In the genomic region with DNA sequence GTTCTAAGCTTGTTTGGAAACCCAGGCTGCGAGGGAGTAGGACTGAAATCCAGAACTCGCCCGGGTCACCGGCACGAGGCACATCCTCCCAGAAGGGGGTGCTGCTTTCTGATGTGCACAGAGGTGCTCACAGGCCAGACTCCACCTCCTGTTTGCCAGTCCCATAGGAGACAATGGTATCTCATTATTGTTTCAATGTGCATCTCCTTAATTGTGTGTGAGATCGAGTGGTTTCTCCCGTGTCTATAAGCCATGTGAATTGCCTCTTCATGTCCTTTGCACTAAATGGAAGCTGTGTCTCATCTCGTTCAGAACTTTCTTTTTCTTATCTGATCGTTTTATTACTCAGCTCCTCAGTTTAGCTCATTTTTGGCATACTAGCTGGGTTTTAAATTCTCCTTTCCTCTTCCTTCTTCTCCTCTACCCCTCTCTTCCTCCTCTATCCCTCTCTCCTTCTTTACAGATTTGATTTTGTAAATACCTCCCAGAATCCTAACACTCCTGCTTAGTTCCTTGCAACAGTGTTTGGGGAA, we compare ENCODE assay signal across 8 cellular contexts. TPM values are rescaled to one million over a fixed set of nuclear protein-coding genes. Genes with fewer than 3 reads are reported as not detected.
DNase-seq lines count a peak whose midpoint lies in the region; ATAC-seq and TF ChIP-seq lines count a peak whose summit lies in the region.

No MANE protein-coding gene starts in this region.

- H3K36me3 ChIP-seq in BLaER1 treated with 17β-estradiol and CSF1 and Interleukin-3, amounts not matched to agents 10 nM and 100 nM: no peaks in the 10 kb centered on the region
- H3K36me3 ChIP-seq in MM.1S (replicated peaks; ENCODE audit: insufficient read depth, low read length) (no peaks in the 10 kb centered on the region), right lobe of liver (no peaks in the 10 kb centered on the region)

- WGBS in right lobe of liver (ENCODE audit: insufficient coverage, low coverage, low lambda C conversion rate, missing lambda C conversion rate): 4% methylated on average over 9 of the region's 9 CpGs

- no peaks in the 10 kb centered on the region for H4K20me1 ChIP-seq in BLaER1 treated with 17β-estradiol and CSF1 and Interleukin-3, amounts not matched to agents 10 nM and 100 nM
- no peaks in the 10 kb centered on the region for H4K20me1 ChIP-seq in MM.1S (ENCODE audit: insufficient read depth, low read length)

- H2AFZ ChIP-seq in MM.1S (ENCODE audit: low read length): no peak overlapping the region

- no peaks in the 10 kb centered on the region for H3K9me2 ChIP-seq in MM.1S (replicated peaks; ENCODE audit: insufficient read depth, low read length)

- H3K27ac ChIP-seq in BLaER1 treated with 17β-estradiol and CSF1 and Interleukin-3, amounts not matched to agents 10 nM and 100 nM: no peak overlapping the region
- H3K27ac ChIP-seq in MM.1S (ENCODE audit: low read length) (no peak overlapping the region), right lobe of liver (no peak overlapping the region)

- H3K4me3 ChIP-seq in BLaER1 treated with 17β-estradiol and CSF1 and Interleukin-3, amounts not matched to agents 10 nM and 100 nM: no peak overlapping the region
- H3K4me3 ChIP-seq in MM.1S (ENCODE audit: low read length): no peak overlapping the region
- H3K4me3 ChIP-seq in cardiac fibroblast (replicated peaks in 1 of 2; ENCODE audit: low read depth in 2 of 2, low read length in 2 of 2): no peak overlapping the region
- H3K4me3 ChIP-seq in right lobe of liver: no peak overlapping the region

- no peaks in the 10 kb centered on the region for H3F3A ChIP-seq in MM.1S (ENCODE audit: insufficient read depth, low read length)

- H3K27me3 ChIP-seq in BLaER1 treated with 17β-estradiol and CSF1 and Interleukin-3, amounts not matched to agents 10 nM and 100 nM: no peaks in the 10 kb centered on the region
- H3K27me3 ChIP-seq in MM.1S (replicated peaks; ENCODE audit: insufficient read depth, low read length) (no peaks in the 10 kb centered on the region), right lobe of liver (no peaks in the 10 kb centered on the region)

- peaks cover 30 to 62% (median 56%) of the 10 kb centered on the region in 10 experiments for H3K4me1 ChIP-seq in BLaER1 treated with 17β-estradiol and CSF1 and Interleukin-3, amounts not matched to agents 10 nM and 100 nM
- H3K4me1 ChIP-seq in MM.1S (ENCODE audit: low read length) (no peaks in the 10 kb centered on the region; the same call in 1 of the 2 replicates), right lobe of liver (no peaks in the 10 kb centered on the region)

- 0 out of 22 replicates have a peak overlapping the region, but pooled peaks of 1 of the 11 experiments have one; percentile 9 for H3K9ac ChIP-seq in BLaER1 treated with 17β-estradiol and CSF1 and Interleukin-3, amounts not matched to agents 10 nM and 100 nM
- H3K9ac ChIP-seq in MM.1S (ENCODE audit: low read length): no peak overlapping the region

- no peaks in the 10 kb centered on the region for H3K9me3 ChIP-seq in BLaER1 treated with 17β-estradiol and CSF1 and Interleukin-3, amounts not matched to agents 10 nM and 100 nM (replicated peaks in 1 of 11)
- H3K9me3 ChIP-seq in MM.1S (replicated peaks; ENCODE audit: insufficient read depth, low read length): no peaks in the 10 kb centered on the region
- H3K9me3 ChIP-seq in right lobe of liver: no peaks in the 10 kb centered on the region

- no peaks in the 10 kb centered on the region for H3K79me2 ChIP-seq in MM.1S (ENCODE audit: low read length)

- intact Hi-C loops in right lobe of liver (cut with DNase I): loop anchor here in 1 of 2 donors (10.0 kb wide), 1 partner anchor 211 kb away; no protein-coding TSS in a partner anchor

- ATAC-seq in GM19463 (IDR thresholded peaks at IDR 0.05; ENCODE audit: unreplicated experiment) (peak; percentile 83), right lobe of liver (peak; percentile 74 to 85 (median 83))

- no peak for TF ChIP-seq POLR2A in right lobe of liver (IDR thresholded peaks at IDR 0.05)

- H3K4me2 ChIP-seq in BLaER1 treated with 17β-estradiol and CSF1 and Interleukin-3, amounts not matched to agents 10 nM and 100 nM: peak overlapping the region in 8 of 11 experiments; percentile 1 to 58 (median 43); a peak in 13 of 22 replicates
- no peak overlapping the region for H3K4me2 ChIP-seq in MM.1S (ENCODE audit: low read depth, low read length)

- TF ChIP-seq CTCF in MM.1S (IDR thresholded peaks at IDR 0.05; ENCODE audit: low read length): peak; percentile 79
- TF ChIP-seq CTCF in cardiac fibroblast (IDR thresholded peaks at IDR 0.05; ENCODE audit: low read depth, low read length): peak; percentile 45
- TF ChIP-seq CTCF in right lobe of liver (IDR thresholded peaks at IDR 0.05): peak; percentile 32 to 54 (median 45)

- DNase-seq in MM.1S (peak; percentile 72), cardiac fibroblast (ENCODE audit: low read depth in 2 of 2) (peak; percentile 9 to 18), right lobe of liver (peak; percentile 60 to 70 (median 68)), epidermal melanocyte (ENCODE audit: insufficient read length, low spot score) (no peak)
- DNase-seq in activated CD4-positive, CD25-positive, alpha-beta regulatory T cell (lab: John Stamatoyannopoulos, UW): peak; percentile 18 to 58 (median 32)
- peak; percentile 29 to 59 for DNase-seq in stimulated activated CD8-positive, alpha-beta memory T cell treated with anti-CD3 and anti-CD28 coated beads, Interleukin-15, amount 100 ng/mL, for 4 hours (ENCODE audit: low read depth in 2 of 2)

RNA-seq across cellular contexts. Expression of gene PRKCB, which starts 32.1 kb away (rescaled TPM):
- total RNA-seq in right lobe of liver: 1 to 10 TPM; 1.7 to 8.1 (median 3.5) TPM

RNA-seq across cellular contexts. Expression of gene CHP2, which starts 48.8 kb away (rescaled TPM):
- total RNA-seq in right lobe of liver: not detected
